In genomic region chr19:30059741-30060140, GRCh38 we compare ENCODE assay signal across 19 cellular contexts.
"Had no signal": no experiment of that assay in that cellular context is flagged by ENCODE, and none has a peak within 500 bp of the region (broad histone marks: within the 10 kb centered on the region; RNA-seq: fewer than 3 reads in every experiment).

No MANE protein-coding gene starts in this region.

- DNase-seq: dermis blood vessel endothelial cell; erythroblast; foreskin keratinocyte; kidney; left cardiac atrium; left ventricle myocardium inferior; lower lobe of right lung; midbrain; psoas muscle; retina; right lobe of liver; stimulated activated CD4-positive, alpha-beta T cell treated with anti-CD3 and anti-CD28 coated beads, Interleukin-15, amount 100 ng/mL, for 24 hours; stimulated activated CD4-positive, alpha-beta T cell treated with anti-CD3 and anti-CD28 coated beads, Interleukin-1b, Interleukin-23, amount 100 ng/mL, for 48 hours; stimulated activated CD4-positive, alpha-beta T cell treated with anti-CD3 and anti-CD28 coated beads, Interleukin-4, amount 100 ng/mL, for 24 hours; stimulated activated naive CD8-positive, alpha-beta T cell treated with anti-CD3 and anti-CD28 coated beads, Interleukin-15, amount 100 ng/mL, for 72 hours; testis; transverse colon had no signal

- H3K4me1 ChIP-seq: foreskin keratinocyte, left ventricle myocardium inferior, lower lobe of right lung, psoas muscle, right lobe of liver, testis, transverse colon had no signal

- H3K9me3 ChIP-seq: lower lobe of right lung, right lobe of liver, testis, transverse colon had no signal

- H3K27ac ChIP-seq: foreskin keratinocyte, left ventricle myocardium inferior, lower lobe of right lung, psoas muscle, right lobe of liver, testis, transverse colon had no signal

- H3K27me3 ChIP-seq: foreskin keratinocyte, right lobe of liver, testis had no signal

- ATAC-seq: foreskin keratinocyte; left cardiac atrium; lower lobe of right lung; natural killer cell treated with Interleukin-12 subunit alpha and Interleukin-12 subunit beta and Interleukin-15 and Interleukin-18, amount 100 ng/mL, for 72 hours; psoas muscle; right lobe of liver; stimulated activated memory B cell treated with anti-CD40 and anti-IgM and Interleukin-4, amounts not matched to agents 10 μg/mL and 1 μg/mL and 100 μg/mL, for 72 hours; stimulated activated naive CD8-positive, alpha-beta T cell treated with anti-CD3 and anti-CD28 coated beads, Interleukin-15, amount 100 ng/mL, for 72 hours had no signal

- H3K36me3 ChIP-seq: left ventricle myocardium inferior, lower lobe of right lung, right lobe of liver, transverse colon had no signal

- H3K4me3 ChIP-seq: left ventricle myocardium inferior, lower lobe of right lung, psoas muscle, right lobe of liver, testis, transverse colon had no signal
